25 cellular contexts compared by ENCODE assay signal in genomic region chr11:75262436-75262835, GRCh38. TPM values are rescaled to one million over a fixed set of nuclear protein-coding genes. Genes with fewer than 3 reads are reported as not detected.
DNase-seq lines count a peak whose midpoint lies in the region; ATAC-seq and TF ChIP-seq lines count a peak whose summit lies in the region.
"Had no signal": no experiment of that assay in that cellular context is flagged by ENCODE, and none has a peak within 500 bp of the region (broad histone marks: within the 10 kb centered on the region; RNA-seq: fewer than 3 reads in every experiment).

No MANE protein-coding gene starts in this region.

- peak overlapping the region in 3 of 10 donors; percentile 7 to 36 (median 10) for H3K4me3 Mint-ChIP-seq in naive thymus-derived CD8-positive, alpha-beta T cell
- H3K4me3 Mint-ChIP-seq: activated naive CD8-positive, alpha-beta T cell; HFFc6; nephron had no signal

- 92 to 96% methylated on average over 4 of the region's 4 CpGs for WGBS in aorta, 2 donors

- POLR2A ChIA-PET in naive thymus-derived CD8-positive, alpha-beta T cell (lab: Charles Lee) = interaction anchor here (1.0 to 6.0 kb wide), 5 partner anchors 13 to 136 kb away, joined by 3 to 146 read pairs (median 4); partner anchors contain the start of genes ARRB1 and RPS3

- peaks cover 9% of the 10 kb centered on the region for H3K36me3 ChIP-seq in left ventricle myocardium inferior
- no peaks in the 10 kb centered on the region for H3K36me3 ChIP-seq in aorta (ENCODE audit: control insufficient read depth in 1 of 2, insufficient read depth in 2 of 2, low read length in 1 of 2)
- H3K36me3 ChIP-seq: MG63 had no signal

- peaks cover 0 to 2% (median 0%) of the 10 kb centered on the region in 5 donors for H3K27me3 Mint-ChIP-seq in naive thymus-derived CD8-positive, alpha-beta T cell
- H3K27me3 Mint-ChIP-seq: activated naive CD8-positive, alpha-beta T cell had no signal

- H3K27ac Mint-ChIP-seq in naive thymus-derived CD8-positive, alpha-beta T cell = peak overlapping the region; percentile 69 to 93 (median 86)
- H3K27ac Mint-ChIP-seq: activated naive CD8-positive, alpha-beta T cell; HFFc6; nephron had no signal

- DNase-seq in left cardiac atrium (peak; percentile 11), left ventricle myocardium inferior (no peak), coronary artery (ENCODE audit: low spot score) (peak; percentile 65), aorta (peak; percentile 13 to 33), DMS153 (lab: John Stamatoyannopoulos, UW) (no peak)
- DNase-seq in naive thymus-derived CD8-positive, alpha-beta T cell = peak in 1 of 10 donors; percentile 24
- DNase-seq: activated CD4-positive, alpha-beta T cell treated with anti-CD3 and anti-CD28 coated beads for 4 hours; effector CD4-positive, alpha-beta T cell; erythroblast; GDM1; HFFc6; MG63; NCI-H1436; NCI-H524 treated with DMSO at 0.1 percent for 48 hours; stomach; T-helper 2 cell had no signal

- no peak for TF ChIP-seq CTCF in left ventricle myocardium inferior (IDR thresholded peaks at IDR 0.05; ENCODE audit: borderline replicate concordance)
- no peak for TF ChIP-seq CTCF in coronary artery (IDR thresholded peaks at IDR 0.05)

- H3K27me3 ChIP-seq in left ventricle myocardium inferior (ENCODE audit: low read depth) = peaks cover 13% of the 10 kb centered on the region
- H3K27me3 ChIP-seq in aorta (ENCODE audit: control insufficient read depth in 1 of 2, insufficient read depth in 2 of 2, low read length in 1 of 2) = no peaks in the 10 kb centered on the region
- H3K27me3 ChIP-seq: MG63, stomach had no signal

- H3K27ac ChIP-seq in left ventricle myocardium inferior (replicated peaks) (no peak overlapping the region), coronary artery (no peak overlapping the region), aorta (ENCODE audit: low read depth in 1 of 2, low read length in 2 of 2) (no peak overlapping the region)
- H3K27ac ChIP-seq: C4-2B, heart left ventricle, tibial artery had no signal

- peaks cover 0 to 10% (median 0%) of the 10 kb centered on the region in 3 donors for H3K36me3 Mint-ChIP-seq in naive thymus-derived CD8-positive, alpha-beta T cell
- H3K36me3 Mint-ChIP-seq: activated naive CD8-positive, alpha-beta T cell had no signal

- no peak overlapping the region for H3K4me3 ChIP-seq in left ventricle myocardium inferior
- H3K4me3 ChIP-seq in coronary artery = no peak overlapping the region
- no peak overlapping the region for H3K4me3 ChIP-seq in aorta (ENCODE audit: low read length in 2 of 2)
- H3K4me3 ChIP-seq: heart left ventricle, MG63, stomach, tibial artery had no signal

- H3K9me3 Mint-ChIP-seq in naive thymus-derived CD8-positive, alpha-beta T cell = no peaks in the 10 kb centered on the region
- H3K9me3 Mint-ChIP-seq: HFFc6, nephron had no signal

- peaks cover 31 to 71% (median 59%) of the 10 kb centered on the region in 4 donors for H3K4me1 Mint-ChIP-seq in naive thymus-derived CD8-positive, alpha-beta T cell
- H3K4me1 Mint-ChIP-seq: nephron had no signal

- intact Hi-C loops in left cardiac atrium (cut with DNase I) = no loop called here
- intact Hi-C loops in left ventricle myocardium inferior (cut with micrococcal nuclease) = no loop called here
- intact Hi-C loops in aorta (cut with DNase I) = no loop called here

- H3K4me1 ChIP-seq in left ventricle myocardium inferior (peaks cover 34% of the 10 kb centered on the region), aorta (ENCODE audit: control insufficient read depth in 1 of 2, insufficient read depth in 2 of 2, low read length in 2 of 2) (no peaks in the 10 kb centered on the region)

- no peaks in the 10 kb centered on the region for H3K9me3 ChIP-seq in left ventricle myocardium inferior (replicated peaks)
- H3K9me3 ChIP-seq in aorta (ENCODE audit: control insufficient read depth, low read length) = no peaks in the 10 kb centered on the region
- H3K9me3 ChIP-seq: heart left ventricle, MG63, stomach, tibial artery had no signal

- ATAC-seq in left cardiac atrium (no peak), aorta (ENCODE audit: low FRiP score) (no peak), GM21367 (IDR thresholded peaks at IDR 0.05; ENCODE audit: unreplicated experiment) (no peak), GM18858 (IDR thresholded peaks at IDR 0.05; ENCODE audit: unreplicated experiment) (no peak)
- ATAC-seq in naive thymus-derived CD8-positive, alpha-beta T cell = no peak

RNA-seq across cellular contexts. Expression of gene TPBGL, which starts 21.9 kb away (rescaled TPM):
- under 1 TPM; 0.21 to 0.42 TPM for total RNA-seq in left cardiac atrium
- total RNA-seq in left ventricle myocardium inferior = 0.16 TPM
- under 1 TPM; 0.16 TPM for total RNA-seq in naive thymus-derived CD8-positive, alpha-beta T cell
- under 1 TPM; 0.09 to 0.24 (median 0.12) TPM for polyA plus RNA-seq in naive thymus-derived CD8-positive, alpha-beta T cell
- under 1 TPM; 0.30 to 0.36 TPM for total RNA-seq in aorta
- not detected for polyA plus RNA-seq in aorta
- total RNA-seq: fibroblast of villous mesenchyme, HFFc6, left lobe of liver had no signal

Comparison
In these comparisons a context has a peak if more than half of its experiments do, and no peak if none do; other contexts are left out.
1. DNase-seq: peak in left cardiac atrium (single experiment), coronary artery (single experiment) and aorta (2 of 2); none in left ventricle myocardium inferior (single experiment) and DMS153 (single experiment).